10 cellular contexts compared by ENCODE assay signal in genomic region chr19:46618670-46619231, GRCh38. TPM values are rescaled to one million over a fixed set of nuclear protein-coding genes. Genes with fewer than 3 reads are reported as not detected.
DNase-seq lines count a peak whose midpoint lies in the region; ATAC-seq, FAIRE-seq and TF ChIP-seq lines count a peak whose summit lies in the region.
"Had no signal": no experiment of that assay in that cellular context is flagged by ENCODE, and none has a peak within 500 bp of the region (broad histone marks: within the 10 kb centered on the region; RNA-seq: fewer than 3 reads in every experiment).

No MANE protein-coding gene starts in this region.

- ATAC-seq in CD4-positive, CD25-positive, alpha-beta regulatory T cell (ENCODE audit: low read depth in 2 of 2) = peak in 1 of 2 donors; percentile 16
- ATAC-seq in GM18502 (IDR thresholded peaks at IDR 0.05; ENCODE audit: poor library complexity, unreplicated experiment) = peak; percentile 37
- no peak for ATAC-seq in activated CD8-positive, alpha-beta T cell treated with anti-CD3 and anti-CD28 coated beads for 36 hours
- ATAC-seq in right cardiac atrium = peak; percentile 5 to 18
- ATAC-seq in GM19351 (IDR thresholded peaks at IDR 0.05; ENCODE audit: unreplicated experiment) = no peak
- ATAC-seq in GM21825 (IDR thresholded peaks at IDR 0.05; ENCODE audit: unreplicated experiment) = no peak

- peak overlapping the region; percentile 76 for H3K27ac ChIP-seq in CD4-positive, CD25-positive, alpha-beta regulatory T cell (ENCODE audit: insufficient read depth, low read length, poor library complexity, severe bottlenecking)
- H3K27ac ChIP-seq in right cardiac atrium (ENCODE audit: low read length) (peak overlapping the region; percentile 50), small intestine (ENCODE audit: low read depth in 1 of 2, low read length in 1 of 2) (peak overlapping the region in 1 of 2 donors; percentile 32)

- H3K9me3 Mint-ChIP-seq in CD4-positive, CD25-positive, alpha-beta regulatory T cell = peaks cover 0 to 2% (median 0%) of the 10 kb centered on the region in 7 donors
- H3K9me3 Mint-ChIP-seq in activated CD8-positive, alpha-beta T cell treated with anti-CD3 and anti-CD28 coated beads for 36 hours = no peaks in the 10 kb centered on the region

- H3K4me3 ChIP-seq in CD4-positive, CD25-positive, alpha-beta regulatory T cell (ENCODE audit: low read depth, low read length) = peak overlapping the region; percentile 45
- H3K4me3 ChIP-seq in right cardiac atrium (ENCODE audit: low read length) = no peak overlapping the region
- H3K4me3 ChIP-seq in small intestine (ENCODE audit: low read depth in 1 of 2, low read length in 2 of 2) = no peak overlapping the region

- CTCF ChIA-PET in activated CD8-positive, alpha-beta T cell treated with anti-CD3 and anti-CD28 coated beads for 36 hours (lab: Charles Lee) = interaction anchor here (0.8 to 19.7 kb wide), 5 partner anchors 13 to 99 kb away, joined by 3 to 300 read pairs (median 4); partner anchors contain the start of gene DACT3

- H3K27ac Mint-ChIP-seq in CD4-positive, CD25-positive, alpha-beta regulatory T cell = peak overlapping the region in 2 of 3 donors; percentile 94 to 98
- H3K27ac Mint-ChIP-seq in activated CD8-positive, alpha-beta T cell treated with anti-CD3 and anti-CD28 coated beads for 36 hours = peak overlapping the region; percentile 98

- no peak for FAIRE-seq in small intestine (lab: Jason Lieb, UNC)
- FAIRE-seq: urothelium cell line had no signal

- peak in 1 of 3 donors; percentile 69 for DNase-seq in CD4-positive, CD25-positive, alpha-beta regulatory T cell
- DNase-seq in activated CD8-positive, alpha-beta T cell treated with anti-CD3 and anti-CD28 coated beads for 36 hours = peak; percentile 55
- DNase-seq in right cardiac atrium (peak in 2 of 3 donors; percentile 28 to 36), EL (no peak), small intestine (no peak)
- DNase-seq: NCI-H187 had no signal

- TF ChIP-seq CTCF in activated CD8-positive, alpha-beta T cell treated with anti-CD3 and anti-CD28 coated beads for 36 hours (IDR thresholded peaks at IDR 0.05) = no peak

- H3K27me3 ChIP-seq in CD4-positive, CD25-positive, alpha-beta regulatory T cell (ENCODE audit: control insufficient read depth, insufficient read depth, low read length) = no peaks in the 10 kb centered on the region
- no peaks in the 10 kb centered on the region for H3K27me3 ChIP-seq in right cardiac atrium (ENCODE audit: control insufficient read depth, insufficient read depth)
- H3K27me3 ChIP-seq in small intestine (ENCODE audit: control insufficient read depth in 2 of 2, insufficient read depth in 2 of 2, low read length in 2 of 2) = no peaks in the 10 kb centered on the region

- peaks cover 76% of the 10 kb centered on the region for H3K4me1 ChIP-seq in CD4-positive, CD25-positive, alpha-beta regulatory T cell (ENCODE audit: control insufficient read depth, insufficient read depth, low read length, poor library complexity, severe bottlenecking)
- H3K4me1 ChIP-seq in right cardiac atrium (ENCODE audit: control insufficient read depth, insufficient read depth, low read length) = peaks cover 6% of the 10 kb centered on the region
- peaks cover 0 to 5% of the 10 kb centered on the region in 2 donors for H3K4me1 ChIP-seq in small intestine (ENCODE audit: control insufficient read depth in 2 of 2, insufficient read depth in 1 of 2, low read depth in 1 of 2, low read length in 1 of 2)

- intact Hi-C loops in activated CD8-positive, alpha-beta T cell treated with anti-CD3 and anti-CD28 coated beads for 36 hours (cut with micrococcal nuclease) = loop anchor here (10.0 kb wide), 1 partner anchor 106 kb away; no protein-coding TSS in a partner anchor
- intact Hi-C loops in right cardiac atrium (cut with DNase I) = loop anchor here in 3 of 4 donors (5.0 to 10.0 kb wide), 3 partner anchors 44 to 226 kb away; partner anchors contain the start of gene DACT3 (in 2 of the 3)

- H3K9me3 ChIP-seq in CD4-positive, CD25-positive, alpha-beta regulatory T cell (ENCODE audit: control insufficient read depth in 2 of 2, low read length in 2 of 2) = no peaks in the 10 kb centered on the region
- H3K9me3 ChIP-seq in right cardiac atrium (ENCODE audit: control insufficient read depth, low read length) = no peaks in the 10 kb centered on the region
- H3K9me3 ChIP-seq in small intestine (ENCODE audit: control insufficient read depth, low read depth) = no peaks in the 10 kb centered on the region

- H3K36me3 ChIP-seq in CD4-positive, CD25-positive, alpha-beta regulatory T cell (ENCODE audit: control insufficient read depth, insufficient read depth, low read length) = no peaks in the 10 kb centered on the region
- H3K36me3 ChIP-seq in small intestine (ENCODE audit: control insufficient read depth in 2 of 2, insufficient read depth in 2 of 2, low read length in 2 of 2) = no peaks in the 10 kb centered on the region

- peak overlapping the region; percentile 46 to 82 (median 66) for H3K4me3 Mint-ChIP-seq in CD4-positive, CD25-positive, alpha-beta regulatory T cell
- H3K4me3 Mint-ChIP-seq in activated CD8-positive, alpha-beta T cell treated with anti-CD3 and anti-CD28 coated beads for 36 hours = peak overlapping the region; percentile 71

- POLR2A ChIA-PET in activated CD8-positive, alpha-beta T cell treated with anti-CD3 and anti-CD28 coated beads for 36 hours (lab: Charles Lee) = interaction anchor here (0.7 to 14.9 kb wide), 6 partner anchors 13 to 97 kb away, joined by 3 to 232 read pairs (median 18); partner anchors contain the start of genes CALM3 and DACT3

- 41% methylated on average over 9 of the region's 9 CpGs for WGBS in right cardiac atrium
- WGBS in small intestine, 3 donors = 12 to 36% (median 30%) methylated on average over 9 of the region's 9 CpGs

- no peaks in the 10 kb centered on the region for H3K27me3 Mint-ChIP-seq in CD4-positive, CD25-positive, alpha-beta regulatory T cell
- H3K27me3 Mint-ChIP-seq in activated CD8-positive, alpha-beta T cell treated with anti-CD3 and anti-CD28 coated beads for 36 hours = no peaks in the 10 kb centered on the region

- H3K4me1 Mint-ChIP-seq in CD4-positive, CD25-positive, alpha-beta regulatory T cell = peaks cover 12 to 78% (median 37%) of the 10 kb centered on the region in 4 donors
- H3K4me1 Mint-ChIP-seq in activated CD8-positive, alpha-beta T cell treated with anti-CD3 and anti-CD28 coated beads for 36 hours (ENCODE audit: low read depth) = peaks cover 70% of the 10 kb centered on the region

- H3K36me3 Mint-ChIP-seq in CD4-positive, CD25-positive, alpha-beta regulatory T cell = no peaks in the 10 kb centered on the region
- peaks cover 38% of the 10 kb centered on the region for H3K36me3 Mint-ChIP-seq in activated CD8-positive, alpha-beta T cell treated with anti-CD3 and anti-CD28 coated beads for 36 hours (ENCODE audit: low read depth)

RNA-seq across cellular contexts. Expression of gene PTGIR, which starts 6.1 kb away (rescaled TPM):
- total RNA-seq in CD4-positive, CD25-positive, alpha-beta regulatory T cell = 8.6 TPM
- polyA plus RNA-seq in CD4-positive, CD25-positive, alpha-beta regulatory T cell = 10 to 100 TPM in 2 of 4 donors, 1 to 10 TPM in 1, under 1 TPM in 1; 0.31 to 16.8 (median 10.1) TPM
- total RNA-seq in activated CD8-positive, alpha-beta T cell treated with anti-CD3 and anti-CD28 coated beads for 36 hours = 10 to 100 TPM; 45.4 to 48.8 TPM
- 10 to 100 TPM in 2 of 4 donors, 1 to 10 TPM in 2; 7.6 to 13.5 (median 9.5) TPM for total RNA-seq in right cardiac atrium
- polyA plus RNA-seq in right cardiac atrium (6.7 TPM), small intestine (1 to 10 TPM in 1 of 3 donors, under 1 TPM in 1, not detected in 1; 0.45 to 3.4 TPM)

RNA-seq across cellular contexts. Expression of gene GNG8, which starts 17.3 kb away (rescaled TPM):
- not detected for total RNA-seq in CD4-positive, CD25-positive, alpha-beta regulatory T cell
- polyA plus RNA-seq in CD4-positive, CD25-positive, alpha-beta regulatory T cell = 10 to 100 TPM in 1 of 4 donors, 1 to 10 TPM in 2, not detected in 1; 6.8 to 15.7 (median 8.6) TPM
- 10 to 100 TPM; 33.0 to 45.4 TPM for total RNA-seq in activated CD8-positive, alpha-beta T cell treated with anti-CD3 and anti-CD28 coated beads for 36 hours
- 1 to 10 TPM; 3.0 to 7.4 (median 4.7) TPM for total RNA-seq in right cardiac atrium
- polyA plus RNA-seq in right cardiac atrium = not detected
- polyA plus RNA-seq in small intestine = not detected

RNA-seq across cellular contexts. Expression of gene CALM3, which starts 17.6 kb away (rescaled TPM):
- total RNA-seq in CD4-positive, CD25-positive, alpha-beta regulatory T cell = 286 TPM
- 100 to 1,000 TPM; 207 to 361 (median 286) TPM for polyA plus RNA-seq in CD4-positive, CD25-positive, alpha-beta regulatory T cell
- 100 to 1,000 TPM; 565 to 582 TPM for total RNA-seq in activated CD8-positive, alpha-beta T cell treated with anti-CD3 and anti-CD28 coated beads for 36 hours
- 100 to 1,000 TPM; 232 to 357 (median 343) TPM for total RNA-seq in right cardiac atrium
- polyA plus RNA-seq in right cardiac atrium (365 TPM), small intestine (100 to 1,000 TPM; 189 to 356 (median 240) TPM)

RNA-seq across cellular contexts. Expression of gene DACT3, which starts 42.2 kb away (rescaled TPM):
- total RNA-seq in CD4-positive, CD25-positive, alpha-beta regulatory T cell = not detected
- polyA plus RNA-seq in CD4-positive, CD25-positive, alpha-beta regulatory T cell = not detected
- 1 to 10 TPM; 5.8 to 6.1 TPM for total RNA-seq in activated CD8-positive, alpha-beta T cell treated with anti-CD3 and anti-CD28 coated beads for 36 hours
- 10 to 100 TPM; 24.6 to 46.5 (median 37.2) TPM for total RNA-seq in right cardiac atrium
- polyA plus RNA-seq in right cardiac atrium = 28.3 TPM
- polyA plus RNA-seq in small intestine = 1 to 10 TPM in 2 of 3 donors, not detected in 1; 2.2 to 5.3 TPM

Comparison
In these comparisons a context has a peak if more than half of its experiments do, and no peak if none do; other contexts are left out.
1. ATAC-seq: peak in GM18502 (single experiment) and right cardiac atrium (2 of 2); none in activated CD8-positive, alpha-beta T cell treated with anti-CD3 and anti-CD28 coated beads for 36 hours (single experiment), GM19351 (single experiment) and GM21825 (single experiment).
2. DNase-seq: peak in activated CD8-positive, alpha-beta T cell treated with anti-CD3 and anti-CD28 coated beads for 36 hours (single experiment) and right cardiac atrium (2 of 3); none in EL (single experiment) and small intestine (single experiment).
3. RNA of gene GNG8, which starts 17.3 kb away (total RNA-seq): 33.0 to 45.4 TPM in activated CD8-positive, alpha-beta T cell treated with anti-CD3 and anti-CD28 coated beads for 36 hours; 3.0 to 7.4 TPM in right cardiac atrium and not detected in CD4-positive, CD25-positive, alpha-beta regulatory T cell (single experiment); every median in the first group is over 4 times any median in the second.